ENCODE assay signal across 1 cellular context in the genomic region with DNA sequence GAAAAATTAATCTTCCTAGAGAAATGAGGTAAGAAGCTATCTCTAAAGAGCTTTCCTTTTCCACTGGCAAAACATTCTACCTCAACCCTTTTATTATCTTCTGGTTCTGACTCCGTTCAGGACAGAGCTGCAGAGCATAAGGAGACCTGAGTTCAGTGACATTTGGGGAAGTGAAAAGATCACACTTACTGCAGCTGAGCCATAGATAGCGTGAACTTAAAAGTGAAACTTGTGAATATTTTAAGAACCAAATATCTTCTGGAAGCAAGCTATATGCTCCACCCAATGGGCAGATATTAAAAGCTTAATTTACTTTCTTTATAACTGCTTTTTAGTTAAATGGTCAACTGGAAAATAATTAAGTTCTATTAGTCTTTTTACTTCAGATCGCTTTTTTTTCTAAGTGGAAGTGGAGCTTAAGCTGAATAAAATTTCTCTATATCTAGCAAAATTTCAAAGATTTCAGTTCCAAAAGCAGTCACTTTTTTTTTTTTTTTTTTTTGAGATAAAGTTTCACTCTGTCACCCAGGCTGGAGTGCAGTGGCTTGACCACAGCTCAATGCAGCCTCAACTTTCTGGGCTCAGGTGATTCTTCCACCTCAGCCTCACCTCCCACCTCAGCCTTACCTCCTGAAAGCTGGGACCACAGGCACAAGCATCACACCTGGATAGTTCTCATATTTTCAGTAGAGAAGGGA.
TF ChIP-seq lines count a peak whose summit lies in the region.

No MANE protein-coding gene starts in this region.

TF ChIP-seq in SK-N-SH treated with all-trans-retinoic acid at 6 μM for 48 hours, 23 proteins besides CTCF, POLR2A, EP300 and RAD21:
- TF ChIP-seq, protein P1, sequence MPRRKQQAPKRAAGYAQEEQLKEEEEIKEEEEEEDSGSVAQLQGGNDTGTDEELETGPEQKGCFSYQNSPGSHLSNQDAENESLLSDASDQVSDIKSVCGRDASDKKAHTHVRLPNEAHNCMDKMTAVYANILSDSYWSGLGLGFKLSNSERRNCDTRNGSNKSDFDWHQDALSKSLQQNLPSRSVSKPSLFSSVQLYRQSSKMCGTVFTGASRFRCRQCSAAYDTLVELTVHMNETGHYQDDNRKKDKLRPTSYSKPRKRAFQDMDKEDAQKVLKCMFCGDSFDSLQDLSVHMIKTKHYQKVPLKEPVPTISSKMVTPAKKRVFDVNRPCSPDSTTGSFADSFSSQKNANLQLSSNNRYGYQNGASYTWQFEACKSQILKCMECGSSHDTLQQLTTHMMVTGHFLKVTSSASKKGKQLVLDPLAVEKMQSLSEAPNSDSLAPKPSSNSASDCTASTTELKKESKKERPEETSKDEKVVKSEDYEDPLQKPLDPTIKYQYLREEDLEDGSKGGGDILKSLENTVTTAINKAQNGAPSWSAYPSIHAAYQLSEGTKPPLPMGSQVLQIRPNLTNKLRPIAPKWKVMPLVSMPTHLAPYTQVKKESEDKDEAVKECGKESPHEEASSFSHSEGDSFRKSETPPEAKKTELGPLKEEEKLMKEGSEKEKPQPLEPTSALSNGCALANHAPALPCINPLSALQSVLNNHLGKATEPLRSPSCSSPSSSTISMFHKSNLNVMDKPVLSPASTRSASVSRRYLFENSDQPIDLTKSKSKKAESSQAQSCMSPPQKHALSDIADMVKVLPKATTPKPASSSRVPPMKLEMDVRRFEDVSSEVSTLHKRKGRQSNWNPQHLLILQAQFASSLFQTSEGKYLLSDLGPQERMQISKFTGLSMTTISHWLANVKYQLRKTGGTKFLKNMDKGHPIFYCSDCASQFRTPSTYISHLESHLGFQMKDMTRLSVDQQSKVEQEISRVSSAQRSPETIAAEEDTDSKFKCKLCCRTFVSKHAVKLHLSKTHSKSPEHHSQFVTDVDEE (CRISPR knock-in tag; IDR thresholded peaks at IDR 0.05), result no peak
- TF ChIP-seq, protein P2, sequence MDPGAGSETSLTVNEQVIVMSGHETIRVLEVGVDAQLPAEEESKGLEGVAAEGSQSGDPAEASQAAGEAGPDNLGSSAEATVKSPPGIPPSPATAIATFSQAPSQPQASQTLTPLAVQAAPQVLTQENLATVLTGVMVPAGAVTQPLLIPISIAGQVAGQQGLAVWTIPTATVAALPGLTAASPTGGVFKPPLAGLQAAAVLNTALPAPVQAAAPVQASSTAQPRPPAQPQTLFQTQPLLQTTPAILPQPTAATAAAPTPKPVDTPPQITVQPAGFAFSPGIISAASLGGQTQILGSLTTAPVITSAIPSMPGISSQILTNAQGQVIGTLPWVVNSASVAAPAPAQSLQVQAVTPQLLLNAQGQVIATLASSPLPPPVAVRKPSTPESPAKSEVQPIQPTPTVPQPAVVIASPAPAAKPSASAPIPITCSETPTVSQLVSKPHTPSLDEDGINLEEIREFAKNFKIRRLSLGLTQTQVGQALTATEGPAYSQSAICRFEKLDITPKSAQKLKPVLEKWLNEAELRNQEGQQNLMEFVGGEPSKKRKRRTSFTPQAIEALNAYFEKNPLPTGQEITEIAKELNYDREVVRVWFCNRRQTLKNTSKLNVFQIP (CRISPR knock-in tag; IDR thresholded peaks at IDR 0.05; ENCODE audit: borderline replicate concordance, low read depth), result no peak
- no peak for TF ChIP-seq CREB5 (CRISPR knock-in tag; IDR thresholded peaks at IDR 0.05; ENCODE audit: low read depth)
- TF ChIP-seq ZNF565 (CRISPR knock-in tag; conservative IDR thresholded peaks at IDR 0.05; ENCODE audit: low read depth), result no peak
- no peak for TF ChIP-seq ZFP30 (CRISPR knock-in tag; IDR thresholded peaks at IDR 0.05)
- TF ChIP-seq ARNTL (CRISPR knock-in tag; IDR thresholded peaks at IDR 0.05; ENCODE audit: borderline replicate concordance, low read depth), result no peak
- TF ChIP-seq, protein P3, sequence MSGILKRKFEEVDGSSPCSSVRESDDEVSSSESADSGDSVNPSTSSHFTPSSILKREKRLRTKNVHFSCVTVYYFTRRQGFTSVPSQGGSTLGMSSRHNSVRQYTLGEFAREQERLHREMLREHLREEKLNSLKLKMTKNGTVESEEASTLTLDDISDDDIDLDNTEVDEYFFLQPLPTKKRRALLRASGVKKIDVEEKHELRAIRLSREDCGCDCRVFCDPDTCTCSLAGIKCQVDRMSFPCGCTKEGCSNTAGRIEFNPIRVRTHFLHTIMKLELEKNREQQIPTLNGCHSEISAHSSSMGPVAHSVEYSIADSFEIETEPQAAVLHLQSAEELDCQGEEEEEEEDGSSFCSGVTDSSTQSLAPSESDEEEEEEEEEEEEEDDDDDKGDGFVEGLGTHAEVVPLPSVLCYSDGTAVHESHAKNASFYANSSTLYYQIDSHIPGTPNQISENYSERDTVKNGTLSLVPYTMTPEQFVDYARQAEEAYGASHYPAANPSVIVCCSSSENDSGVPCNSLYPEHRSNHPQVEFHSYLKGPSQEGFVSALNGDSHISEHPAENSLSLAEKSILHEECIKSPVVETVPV (CRISPR knock-in tag; IDR thresholded peaks at IDR 0.05), result no peak
